Comparison of ENCODE assay signal across 14 cellular contexts in the genomic region with DNA sequence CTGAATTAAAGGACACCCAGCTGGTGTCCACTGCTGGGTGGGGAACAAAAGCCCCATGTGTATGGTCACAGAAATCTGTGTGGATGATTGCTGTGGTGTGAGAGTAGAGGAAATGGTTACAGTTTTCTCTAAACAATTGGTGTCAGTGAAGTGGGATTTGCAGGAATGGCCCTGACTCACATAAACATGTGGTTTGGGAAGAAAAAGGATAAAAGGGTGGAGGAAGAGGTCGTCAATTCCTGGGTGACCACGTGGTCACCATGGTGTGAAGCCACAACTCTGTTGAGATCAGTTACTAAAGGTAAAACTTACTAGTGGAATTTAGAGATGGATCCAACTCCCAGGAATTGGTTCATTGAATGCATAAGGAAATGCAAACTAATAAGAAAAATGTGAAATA. TPM values are rescaled to one million over a fixed set of nuclear protein-coding genes. Genes with fewer than 3 reads are reported as not detected.
DNase-seq lines count a peak whose midpoint lies in the region; ATAC-seq, FAIRE-seq and TF ChIP-seq lines count a peak whose summit lies in the region.
"Had no signal": no experiment of that assay in that cellular context is flagged by ENCODE, and none has a peak within 500 bp of the region (broad histone marks: within the 10 kb centered on the region; RNA-seq: fewer than 3 reads in every experiment).

No MANE protein-coding gene starts in this region.

- H3K4me1 Mint-ChIP-seq in astrocyte (ENCODE audit: low read depth, unreplicated experiment) = peaks cover 13% of the 10 kb centered on the region
- H3K4me1 Mint-ChIP-seq in nephron = peaks cover 30% of the 10 kb centered on the region

- no peak overlapping the region for H3K9ac ChIP-seq in astrocyte (ENCODE audit: low read length)

- H3K27ac ChIP-seq in astrocyte (ENCODE audit: low read depth, low read length) (no peak overlapping the region), left lung (no peak overlapping the region)

- H3K4me1 ChIP-seq in astrocyte (ENCODE audit: insufficient read depth, low read length) (peaks cover 19% of the 10 kb centered on the region), left lung (peaks cover 0 to 17% of the 10 kb centered on the region in 2 donors)

- DNase-seq in Daoy (ENCODE audit: low read depth) = peak; percentile 57
- peak; percentile 91 for DNase-seq in HT1080 (ENCODE audit: low read depth)
- peak; percentile 86 for DNase-seq in astrocyte (ENCODE audit: low read depth)
- no peak for DNase-seq in left lung
- DNase-seq in stimulated activated naive CD4-positive, alpha-beta T cell treated with Interleukin-2 at 50 U/mL for 16 hours (lab: John Stamatoyannopoulos, UW) = no peak
- DNase-seq: activated naive CD4-positive, alpha-beta T cell treated with anti-CD3 and anti-CD28 coated beads, Interleukin-2, amount 50 U/mL, for 16 hours; hippocampal formation; naive thymus-derived CD4-positive, alpha-beta T cell; NCI-H1105 treated with DMSO at 0.1 percent for 48 hours; stimulated activated CD4-positive, alpha-beta T cell treated with anti-CD3 and anti-CD28 coated beads, Interleukin-1b, Interleukin-23, amount 100 ng/mL, for 48 hours had no signal

- H3K27me3 Mint-ChIP-seq in astrocyte (ENCODE audit: low read depth, unreplicated experiment) = peaks cover 19% of the 10 kb centered on the region
- H3K27me3 Mint-ChIP-seq in nephron (ENCODE audit: low read depth) = peaks cover 3% of the 10 kb centered on the region

- ATAC-seq in left lung (no peak), GM19452 (IDR thresholded peaks at IDR 0.05; ENCODE audit: unreplicated experiment) (no peak)
- ATAC-seq: left lobe of liver; naive thymus-derived CD4-positive, alpha-beta T cell had no signal

- no peak for FAIRE-seq in astrocyte (lab: Jason Lieb, UNC)

- peak overlapping the region; percentile 61 for H3K4me3 Mint-ChIP-seq in astrocyte (ENCODE audit: unreplicated experiment)
- H3K4me3 Mint-ChIP-seq in nephron = peak overlapping the region in 2 of 3 experiments; percentile 24 to 35
- H3K4me3 Mint-ChIP-seq: central memory CD8-positive, alpha-beta T cell had no signal

- no peak for TF ChIP-seq CTCF in astrocyte (IDR thresholded peaks at IDR 0.05; ENCODE audit: insufficient read depth, low read depth, low read length)
- TF ChIP-seq CTCF in nephron (IDR thresholded peaks at IDR 0.05; ENCODE audit: unreplicated experiment in 3 of 3) = no peak
- TF ChIP-seq CTCF in left lung (IDR thresholded peaks at IDR 0.05) = no peak

- H4K20me1 ChIP-seq in astrocyte (ENCODE audit: insufficient read depth, low read length) = peaks cover 3% of the 10 kb centered on the region

- H3K27ac Mint-ChIP-seq in astrocyte (ENCODE audit: unreplicated experiment) (no peak overlapping the region), nephron (peak overlapping the region in 2 of 3 experiments; percentile 1 to 10)
- H3K27ac Mint-ChIP-seq: naive thymus-derived CD4-positive, alpha-beta T cell had no signal

- peaks cover 3% of the 10 kb centered on the region for H3K27me3 ChIP-seq in astrocyte (ENCODE audit: insufficient read depth, low read length)
- peaks cover 0 to 14% of the 10 kb centered on the region in 2 donors for H3K27me3 ChIP-seq in left lung

- no peaks in the 10 kb centered on the region for H3K9me3 ChIP-seq in astrocyte (ENCODE audit: insufficient read depth, low read depth, low read length)
- H3K9me3 ChIP-seq in left lung = no peaks in the 10 kb centered on the region

- intact Hi-C loops in left lung (cut with DNase I) = no loop called here

- peaks cover 3% of the 10 kb centered on the region for H3K9me3 Mint-ChIP-seq in astrocyte (ENCODE audit: unreplicated experiment)
- H3K9me3 Mint-ChIP-seq in nephron = no peaks in the 10 kb centered on the region
- H3K9me3 Mint-ChIP-seq: central memory CD8-positive, alpha-beta T cell; naive thymus-derived CD4-positive, alpha-beta T cell had no signal

- no peaks in the 10 kb centered on the region for H3K36me3 Mint-ChIP-seq in astrocyte (ENCODE audit: low read depth, unreplicated experiment)
- peaks cover 3% of the 10 kb centered on the region for H3K36me3 Mint-ChIP-seq in nephron (ENCODE audit: low read depth)

- H3K79me2 ChIP-seq in astrocyte (ENCODE audit: insufficient read depth, low read length) = no peaks in the 10 kb centered on the region

- H3K4me2 ChIP-seq in astrocyte (ENCODE audit: low read length) = peak overlapping the region; percentile 21

- H3K36me3 ChIP-seq in astrocyte (ENCODE audit: insufficient read depth, low read length) = no peaks in the 10 kb centered on the region
- no peaks in the 10 kb centered on the region for H3K36me3 ChIP-seq in left lung

- H2AFZ ChIP-seq in astrocyte (ENCODE audit: low read depth, low read length) = no peak overlapping the region

- no peak overlapping the region for H3K4me3 ChIP-seq in astrocyte (ENCODE audit: insufficient read depth, low read depth, low read length)
- no peak overlapping the region for H3K4me3 ChIP-seq in left lung

RNA-seq across cellular contexts. Expression of a gene that starts 3.6 kb away (rescaled TPM):
- 5.8 and 9.0 TPM in 2 replicates for total RNA-seq in Daoy (2014; rRNA removed; shearing (Covaris generic))
- 6.8 and 9.3 TPM in 2 replicates for total RNA-seq in HT1080 (2014; rRNA removed; shearing (Covaris generic))
- polyA plus RNA-seq in HT1080 (2015; cell fraction: cytosol; rRNA removed) = 16.3 and 20.0 TPM in 2 replicates
- polyA plus RNA-seq in HT1080 (2015; cell fraction: nucleus; rRNA removed) = 54.2 and 65.1 TPM in 2 replicates
- 14.4 and 16.6 TPM in 2 replicates for total RNA-seq in astrocyte
- 10 to 100 TPM; 13.1 to 19.5 TPM for total RNA-seq in left lung

RNA-seq across cellular contexts. Expression of a gene that starts 21.3 kb away (rescaled TPM):
- 2.5 and 8.9 TPM in 2 replicates for total RNA-seq in Daoy (2014; rRNA removed; shearing (Covaris generic))
- 14.7 and 15.7 TPM in 2 replicates for total RNA-seq in HT1080 (2014; rRNA removed; shearing (Covaris generic))
- polyA plus RNA-seq in HT1080 (2015; cell fraction: cytosol; rRNA removed) = 11.5 and 13.5 TPM in 2 replicates
- polyA plus RNA-seq in HT1080 (2015; cell fraction: nucleus; rRNA removed) = 24.1 and 26.9 TPM in 2 replicates
- total RNA-seq in astrocyte (14.1 and 14.5 TPM in 2 replicates), left lung (10 to 100 TPM; 22.5 to 34.2 TPM)
- polyA plus RNA-seq: naive thymus-derived CD4-positive, alpha-beta T cell had no signal

RNA-seq across cellular contexts. Expression of a gene that starts 26.1 kb away (rescaled TPM):
- total RNA-seq in Daoy (2014; rRNA removed; shearing (Covaris generic)) = 0.29 TPM in 1 of 2 replicates, not detected in the other
- 2.1 and 2.5 TPM in 2 replicates for total RNA-seq in HT1080 (2014; rRNA removed; shearing (Covaris generic))
- polyA plus RNA-seq in HT1080 (2015; cell fraction: cytosol; rRNA removed) = 1.3 and 2.8 TPM in 2 replicates
- 1.1 and 1.2 TPM in 2 replicates for polyA plus RNA-seq in HT1080 (2015; cell fraction: nucleus; rRNA removed)
- total RNA-seq in astrocyte (0.65 and 0.84 TPM in 2 replicates), left lung (1 to 10 TPM in 1 of 2 donors, under 1 TPM in 1; 0.55 to 1.2 TPM)

RNA-seq across cellular contexts. Expression of a gene that starts 26.8 kb away (rescaled TPM):
- 2.1 and 7.4 TPM in 2 replicates for total RNA-seq in Daoy (2014; rRNA removed; shearing (Covaris generic))
- 8.6 and 9.9 TPM in 2 replicates for total RNA-seq in HT1080 (2014; rRNA removed; shearing (Covaris generic))
- polyA plus RNA-seq in HT1080 (2015; cell fraction: cytosol; rRNA removed) = 5.0 and 5.5 TPM in 2 replicates
- polyA plus RNA-seq in HT1080 (2015; cell fraction: nucleus; rRNA removed) = 62.2 and 70.5 TPM in 2 replicates
- total RNA-seq in astrocyte (11.4 and 16.4 TPM in 2 replicates), left lung (10 to 100 TPM; 11.7 to 15.1 TPM)

RNA-seq across cellular contexts. Expression of a gene that starts 46.0 kb away (rescaled TPM):
- 36.9 and 54.3 TPM in 2 replicates for total RNA-seq in Daoy (2014; rRNA removed; shearing (Covaris generic))
- 114 and 165 TPM in 2 replicates for total RNA-seq in HT1080 (2014; rRNA removed; shearing (Covaris generic))
- 87.5 and 98.1 TPM in 2 replicates for polyA plus RNA-seq in HT1080 (2015; cell fraction: cytosol; rRNA removed)
- polyA plus RNA-seq in HT1080 (2015; cell fraction: nucleus; rRNA removed) = 68.9 and 76.1 TPM in 2 replicates
- total RNA-seq in astrocyte (47.2 and 51.0 TPM in 2 replicates), left lung (10 to 100 TPM; 42.6 to 63.2 TPM)

Comparison
In these comparisons a context has a peak if more than half of its experiments do, and no peak if none do; other contexts are left out.
1. DNase-seq: peak in Daoy (single experiment), HT1080 (single experiment) and astrocyte (single experiment); none in left lung (0 of 2) and stimulated activated naive CD4-positive, alpha-beta T cell treated with Interleukin-2 at 50 U/mL for 16 hours (single experiment).